14 cellular contexts compared by ENCODE assay signal in the genomic region with DNA sequence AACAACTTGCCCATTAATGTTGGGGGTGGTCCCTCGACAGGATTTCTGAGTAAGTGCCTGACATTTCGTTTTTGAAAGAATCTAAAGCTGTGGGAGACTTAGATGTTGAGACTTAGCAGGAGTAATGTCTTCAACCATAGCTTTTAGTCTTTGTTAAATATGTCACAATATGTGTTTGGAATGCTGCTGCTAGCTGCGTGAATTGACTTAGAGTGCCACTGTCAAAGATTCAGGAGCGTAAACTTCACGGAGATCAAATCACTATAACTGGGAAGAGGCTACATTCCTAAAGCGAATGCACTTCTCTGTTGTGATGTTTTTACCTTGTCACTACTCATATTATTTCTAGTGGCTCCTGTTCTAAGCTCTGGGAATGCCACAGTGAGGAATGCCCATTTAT.
"Had no signal": no experiment of that assay in that cellular context is flagged by ENCODE, and none has a peak within 500 bp of the region (broad histone marks: within the 10 kb centered on the region; RNA-seq: fewer than 3 reads in every experiment).

No MANE protein-coding gene starts in this region.

- H3K27ac ChIP-seq: foreskin keratinocyte, hepatocyte, left ventricle myocardium inferior, lower lobe of right lung, right atrium auricular region had no signal

- H3K4me1 ChIP-seq: foreskin keratinocyte had no signal

- H2AFZ ChIP-seq: hepatocyte had no signal

- FAIRE-seq: kidney, small intestine had no signal

- H3K4me2 ChIP-seq: hepatocyte had no signal

- H3K4me3 ChIP-seq: hepatocyte, left ventricle myocardium inferior, lower lobe of right lung, right atrium auricular region had no signal

- H3K79me2 ChIP-seq: hepatocyte had no signal

- ATAC-seq: foreskin keratinocyte, lower lobe of right lung had no signal

- H3K27me3 ChIP-seq: foreskin keratinocyte, hepatocyte, right atrium auricular region had no signal

- H3K9me3 ChIP-seq: left ventricle myocardium inferior, lower lobe of right lung, right atrium auricular region had no signal

- DNase-seq: central memory CD4-positive, alpha-beta T cell; effector memory CD8-positive, alpha-beta T cell; foreskin keratinocyte; kidney; left cardiac atrium; left ventricle myocardium inferior; lower lobe of right lung; naive B cell; small intestine; stimulated activated CD4-positive, alpha-beta T cell treated with anti-CD3 and anti-CD28 coated beads, Interleukin-12 subunit alpha, Interleukin-12 subunit beta, amount 100 ng/mL, for 4 hours; stimulated activated naive CD4-positive, alpha-beta T cell treated with Interleukin-2 at 50 U/mL for 16 hours; trophoblast cell had no signal
